ENCODE assay signal across 1 cellular context in genomic region chr7:128410092-128410665, GRCh38.
TF ChIP-seq lines count a peak whose summit lies in the region.

No MANE protein-coding gene starts in this region.

TF ChIP-seq in SK-N-SH, 30 proteins besides CTCF, POLR2A, EP300 and RAD21 (continued from another document):
- TF ChIP-seq FOXJ3 (CRISPR knock-in tag; IDR thresholded peaks at IDR 0.05) (no peak), MAX (IDR thresholded peaks at IDR 0.05; ENCODE audit: low read depth) (peak; percentile 64; the same call in 1 of the 2 replicates), NFIC (IDR thresholded peaks at IDR 0.05; ENCODE audit: borderline replicate concordance) (0 out of 2 replicates have a peak, but pooled peaks have one; percentile 10), MXI1 (IDR thresholded peaks at IDR 0.05; ENCODE audit: low read depth, low read length) (peak; percentile 27; the same call in 1 of the 2 replicates), SIN3A (IDR thresholded peaks at IDR 0.05; ENCODE audit: borderline replicate concordance, low read depth, low read length) (no peak)
